ENCODE assay signal across 8 cellular contexts in the genomic region with DNA sequence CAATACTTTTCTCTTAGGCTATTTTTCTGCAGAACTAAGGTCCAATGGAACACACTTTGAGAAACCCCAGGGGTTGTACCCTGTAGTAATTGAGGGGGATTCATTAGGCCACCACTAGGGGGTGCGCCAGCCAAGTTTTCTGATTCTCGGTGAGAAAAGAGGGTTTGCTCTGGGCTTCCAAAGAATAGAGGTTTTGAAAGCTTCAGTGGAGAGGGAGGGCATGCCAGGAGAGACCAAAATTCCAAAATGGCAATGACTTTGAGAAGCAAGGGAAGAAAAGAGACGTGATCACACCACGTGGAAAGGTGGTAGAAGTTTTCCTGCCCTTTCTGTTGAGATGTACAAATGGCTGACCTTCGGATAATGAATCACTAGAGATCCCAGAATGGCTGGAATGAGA.
DNase-seq lines count a peak whose midpoint lies in the region; ATAC-seq lines count a peak whose summit lies in the region.

No MANE protein-coding gene starts in this region.

- intact Hi-C loops in Right ventricle myocardium inferior (cut with DNase I) (loop anchor here (2.0 kb wide), 1 partner anchor 608 kb away; no protein-coding TSS in a partner anchor), cardiac septum (cut with DNase I) (loop anchor here (1.0 to 10.0 kb wide), 5 partner anchors 43 to 749 kb away; no protein-coding TSS in a partner anchor)

- in situ Hi-C loops in T47D (cut with HindIII; ENCODE audit: low pct_unique_long_range_greater_than_20kb, low sequenced_read_pairs) = no loop called here

- peak; percentile 71 for ATAC-seq in Right ventricle myocardium inferior
- ATAC-seq in HG02678 (IDR thresholded peaks at IDR 0.05; ENCODE audit: unreplicated experiment) = peak; percentile 91

- DNase-seq in Right ventricle myocardium inferior (ENCODE audit: missing footprints) = no peak
- no peak for DNase-seq in cardiac septum (ENCODE audit: low spot score)
- peak; percentile 51 for DNase-seq in NCI-H1436 treated with DMSO at 0.1 percent for 48 hours (lab: John Stamatoyannopoulos, UW)
- peak; percentile 16 for DNase-seq in T-helper 9 cell
- DNase-seq in T47D (ENCODE audit: low read depth in 1 of 2, low spot score in 1 of 2) = peak; percentile 76 to 79
- peak; percentile 41 for DNase-seq in kidney glomerular epithelial cell (lab: John Stamatoyannopoulos, UW)
- DNase-seq in stimulated activated CD4-positive, alpha-beta T cell treated with anti-CD3 and anti-CD28 coated beads, TNF-alpha, amount 100 ng/mL, for 24 hours (ENCODE audit: low read depth in 3 of 3) = peak; percentile 17 to 63 (median 26)

Comparison
In these comparisons a context has a peak if more than half of its experiments do, and no peak if none do; other contexts are left out.
1. DNase-seq: peak in NCI-H1436 treated with DMSO at 0.1 percent for 48 hours (single experiment), T-helper 9 cell (single experiment), T47D (2 of 2), kidney glomerular epithelial cell (single experiment) and stimulated activated CD4-positive, alpha-beta T cell treated with anti-CD3 and anti-CD28 coated beads, TNF-alpha, amount 100 ng/mL, for 24 hours (3 of 3); none in Right ventricle myocardium inferior (single experiment) and cardiac septum (single experiment).